Comparison of ENCODE assay signal across 8 cellular contexts in genomic region chr17:81342062-81342699, GRCh38. TPM values are rescaled to one million over a fixed set of nuclear protein-coding genes. Genes with fewer than 3 reads are reported as not detected.
DNase-seq lines count a peak whose midpoint lies in the region; TF ChIP-seq lines count a peak whose summit lies in the region.

No MANE protein-coding gene starts in this region.

- H3K27ac ChIP-seq in layer of hippocampus (ENCODE audit: low read depth, low read length) = peak overlapping the region; percentile 71
- peak overlapping the region; percentile 96 for H3K27ac ChIP-seq in stomach smooth muscle (ENCODE audit: low read length)

- H3K4me3 Mint-ChIP-seq in brain = peak overlapping the region; percentile 89 to 97 (median 95)

- H3K9ac ChIP-seq in stomach smooth muscle (ENCODE audit: low read length in 2 of 2) = peak overlapping the region; percentile 86 to 91

- H3K9me3 ChIP-seq in stomach smooth muscle (ENCODE audit: control insufficient read depth in 2 of 2, low read length in 2 of 2) = no peaks in the 10 kb centered on the region

- no peak for TF ChIP-seq CTCF in brain (conservative IDR thresholded peaks at IDR 0.05)

- H3K4me1 Mint-ChIP-seq in brain = peaks cover 38% of the 10 kb centered on the region

- no peaks in the 10 kb centered on the region for H3K9me3 Mint-ChIP-seq in brain

- H3K27me3 ChIP-seq in layer of hippocampus (ENCODE audit: control insufficient read depth, insufficient read depth, low read length) = peaks cover 16% of the 10 kb centered on the region
- no peaks in the 10 kb centered on the region for H3K27me3 ChIP-seq in stomach smooth muscle (ENCODE audit: control insufficient read depth in 1 of 2, insufficient read depth in 2 of 2, low read length in 2 of 2)

- peaks cover 5% of the 10 kb centered on the region for H3K36me3 Mint-ChIP-seq in brain

- H3K27ac Mint-ChIP-seq in brain = peak overlapping the region; percentile 97 to 100 (median 99)

- H3K4me1 ChIP-seq in stomach smooth muscle (ENCODE audit: control insufficient read depth, insufficient read depth, low read length) = peaks cover 58% of the 10 kb centered on the region

- H3K27me3 Mint-ChIP-seq in brain = peaks cover 12% of the 10 kb centered on the region

- no peaks in the 10 kb centered on the region for H3K36me3 ChIP-seq in stomach smooth muscle (ENCODE audit: control insufficient read depth in 2 of 2, insufficient read depth in 2 of 2, low read length in 2 of 2)

- DNase-seq in DMS79 treated with DMSO at 0.1 percent for 48 hours (lab: John Stamatoyannopoulos, UW) (peak; percentile 19), DMS79 (lab: John Stamatoyannopoulos, UW) (no peak), Ammon's horn (ENCODE audit: low spot score) (no peak), medulla oblongata (ENCODE audit: extremely low spot score) (no peak)
- no peak for DNase-seq in stimulated activated naive CD4-positive, alpha-beta T cell treated with Interleukin-2 at 50 U/mL for 16 hours (lab: John Stamatoyannopoulos, UW)

- peak overlapping the region; percentile 89 to 94 for H3K4me3 ChIP-seq in stomach smooth muscle (ENCODE audit: low read length in 2 of 2)

RNA-seq across cellular contexts. Expression of gene SLC38A10, which starts 47.1 kb away (rescaled TPM):
- 38.7 TPM for polyA plus RNA-seq in brain (ENCODE audit: insufficient read depth, low read depth, low replicate concordance)

RNA-seq across cellular contexts. Expression of gene BAHCC1, which starts 53.1 kb away (rescaled TPM):
- polyA plus RNA-seq in brain (ENCODE audit: insufficient read depth, low read depth, low replicate concordance) = 19.5 TPM
